Comparison of ENCODE assay signal across 12 cellular contexts in the genomic region with DNA sequence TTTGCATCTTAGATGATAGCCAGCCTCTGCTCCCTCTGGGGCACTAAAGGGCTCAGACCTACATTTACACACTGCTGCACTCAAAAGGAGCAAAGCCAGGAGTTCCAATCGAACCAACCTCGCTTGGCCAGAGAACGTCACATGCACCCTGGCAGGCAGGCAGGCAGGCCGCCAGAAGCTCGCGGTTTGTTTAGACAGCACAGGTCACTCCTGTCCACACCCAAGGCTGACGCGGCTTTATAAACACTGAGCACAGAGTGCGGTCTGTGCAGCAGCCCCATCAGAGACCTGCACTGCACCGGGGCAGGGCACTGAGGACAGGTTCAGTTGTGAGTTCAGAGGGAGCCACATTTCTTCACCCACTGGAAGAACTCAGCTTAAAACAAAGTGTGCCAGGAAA.
DNase-seq lines count a peak whose midpoint lies in the region; ATAC-seq, FAIRE-seq and TF ChIP-seq lines count a peak whose summit lies in the region.
"Had no signal": no experiment of that assay in that cellular context is flagged by ENCODE, and none has a peak within 500 bp of the region (broad histone marks: within the 10 kb centered on the region; RNA-seq: fewer than 3 reads in every experiment).

No MANE protein-coding gene starts in this region.

- H2AFZ ChIP-seq in fibroblast of lung (ENCODE audit: low read length) = no peak overlapping the region
- H2AFZ ChIP-seq: parathyroid adenoma had no signal

- peak; percentile 20 for DNase-seq in H54 (ENCODE audit: insufficient read length, low spot score)
- no peak for DNase-seq in Panc1 (ENCODE audit: low read depth, low spot score)
- peak; percentile 77 to 85 for DNase-seq in fibroblast of lung (ENCODE audit: low read depth in 2 of 2)
- peak in 1 of 2 donors; percentile 27 for DNase-seq in psoas muscle
- DNase-seq in OCI-M1 (lab: John Stamatoyannopoulos, UW) = no peak
- DNase-seq: activated CD8-positive, alpha-beta T cell treated with anti-CD3 and anti-CD28 coated beads, Interleukin-2, amount 10 ng/mL, durations not matched to agents 7 days and 5 days; NCI-H1417 treated with DMSO at 0.1 percent for 48 hours had no signal

- H3K27me3 ChIP-seq in Panc1 (ENCODE audit: control insufficient read depth, insufficient read depth, low read length) (no peaks in the 10 kb centered on the region), fibroblast of lung (ENCODE audit: control insufficient read depth, insufficient read depth, low read length) (no peaks in the 10 kb centered on the region), psoas muscle (ENCODE audit: insufficient read depth in 3 of 3, low read length in 2 of 3) (peaks cover 0 to 22% (median 0%) of the 10 kb centered on the region in 3 donors)

- no peak overlapping the region for H3K27ac ChIP-seq in Panc1 (ENCODE audit: low read length)
- H3K27ac ChIP-seq in fibroblast of lung (ENCODE audit: insufficient read depth, low read length) = no peak overlapping the region
- no peak overlapping the region for H3K27ac ChIP-seq in psoas muscle
- H3K27ac ChIP-seq: parathyroid adenoma had no signal

- TF ChIP-seq CTCF in Panc1 (IDR thresholded peaks at IDR 0.05) (no peak), fibroblast of lung (conservative IDR thresholded peaks at IDR 0.05 in 1 of 2, IDR thresholded peaks at IDR 0.05 in 1 of 2; ENCODE audit: low read depth in 1 of 2, low read length in 2 of 2) (no peak), psoas muscle (IDR thresholded peaks at IDR 0.05) (no peak)

- ATAC-seq in Panc1 = peak; percentile 97
- ATAC-seq in psoas muscle = peak; percentile 43 to 83 (median 78)
- ATAC-seq in HG02798 (IDR thresholded peaks at IDR 0.05; ENCODE audit: poor library complexity, unreplicated experiment) = no peak
- no peak for ATAC-seq in GM18868 (IDR thresholded peaks at IDR 0.05; ENCODE audit: unreplicated experiment)
- ATAC-seq in HG03565 (IDR thresholded peaks at IDR 0.05; ENCODE audit: unreplicated experiment) = no peak
- ATAC-seq: activated CD8-positive, alpha-beta T cell treated with anti-CD3 and anti-CD28 coated beads, Interleukin-2, amount 10 ng/mL, durations not matched to agents 7 days and 5 days had no signal

- H4K20me1 ChIP-seq in fibroblast of lung (ENCODE audit: control insufficient read depth, extremely low read depth, insufficient read depth, low read length) = no peaks in the 10 kb centered on the region

- H3K4me1 ChIP-seq in Panc1 (ENCODE audit: control insufficient read depth, insufficient read depth, low read length) (no peaks in the 10 kb centered on the region), fibroblast of lung (ENCODE audit: control insufficient read depth, extremely low read depth, insufficient read depth, low read length) (no peaks in the 10 kb centered on the region), psoas muscle (no peaks in the 10 kb centered on the region)
- H3K4me1 ChIP-seq: parathyroid adenoma had no signal

- in situ Hi-C loops in Panc1 (cut with HindIII; ENCODE audit: low pct_unique_long_range_greater_than_20kb, low sequenced_read_pairs) = no loop called here

- no peak overlapping the region for H3K4me2 ChIP-seq in fibroblast of lung (ENCODE audit: extremely low read depth, insufficient read depth, low read length)

- H3K9me3 ChIP-seq in Panc1 (ENCODE audit: control insufficient read depth, insufficient read depth, low read depth, low read length) (no peaks in the 10 kb centered on the region), fibroblast of lung (ENCODE audit: control insufficient read depth, insufficient read depth, low read depth, low read length) (no peaks in the 10 kb centered on the region), psoas muscle (no peaks in the 10 kb centered on the region)

- H3K9ac ChIP-seq in fibroblast of lung (ENCODE audit: insufficient read depth, low read length) = no peak overlapping the region
- H3K9ac ChIP-seq: parathyroid adenoma had no signal

- POLR2A ChIA-PET in Panc1 (lab: Charles Lee) = no interaction called here

- H3K4me3 ChIP-seq in Panc1 (ENCODE audit: low read depth in 2 of 2, low read length in 2 of 2) (no peak overlapping the region), fibroblast of lung (replicated peaks in 1 of 4; ENCODE audit: control extremely low read depth in 1 of 4, insufficient read depth in 1 of 4, low read depth in 3 of 4, low read length in 4 of 4) (no peak overlapping the region), psoas muscle (no peak overlapping the region)

- FAIRE-seq in H54 (lab: Jason Lieb, UNC) = no peak
- FAIRE-seq: endometrium had no signal

- intact Hi-C loops in Panc1 (cut with micrococcal nuclease; ENCODE audit: unreplicated experiment) = no loop called here
- intact Hi-C loops in psoas muscle (cut with DNase I) = no loop called here

- no TSS peak for BruUV-seq in Panc1 (replicated peaks; lab: Mats Ljungman, UMichigan)

- 53 to 74% (median 61%) methylated on average over 10 of the region's 10 CpGs for WGBS in psoas muscle, 3 donors

- no peaks in the 10 kb centered on the region for H3K36me3 ChIP-seq in Panc1 (ENCODE audit: control insufficient read depth, insufficient read depth, low read length)
- H3K36me3 ChIP-seq in fibroblast of lung (ENCODE audit: control insufficient read depth, insufficient read depth, low read length) = no peaks in the 10 kb centered on the region
- H3K36me3 ChIP-seq in psoas muscle (ENCODE audit: insufficient read depth in 1 of 2, low read depth in 1 of 2) = no peaks in the 10 kb centered on the region

- TF ChIP-seq POLR2A in H54 (IDR thresholded peaks at IDR 0.05; ENCODE audit: low read depth, low read length) = no peak

- H3K79me2 ChIP-seq in fibroblast of lung (ENCODE audit: control insufficient read depth, insufficient read depth, low read length) = no peaks in the 10 kb centered on the region
- H3K79me2 ChIP-seq: parathyroid adenoma had no signal

- CTCF ChIA-PET in Panc1 (lab: Charles Lee) = no interaction called here

Comparison
In these comparisons a context has a peak if more than half of its experiments do, and no peak if none do; other contexts are left out.
1. DNase-seq: peak in H54 (single experiment) and fibroblast of lung (2 of 2); none in Panc1 (single experiment) and OCI-M1 (single experiment).
2. ATAC-seq: peak in Panc1 (single experiment) and psoas muscle (4 of 4); none in HG02798 (single experiment), GM18868 (single experiment) and HG03565 (single experiment).